ENCODE assay signal across 12 cellular contexts in the genomic region with DNA sequence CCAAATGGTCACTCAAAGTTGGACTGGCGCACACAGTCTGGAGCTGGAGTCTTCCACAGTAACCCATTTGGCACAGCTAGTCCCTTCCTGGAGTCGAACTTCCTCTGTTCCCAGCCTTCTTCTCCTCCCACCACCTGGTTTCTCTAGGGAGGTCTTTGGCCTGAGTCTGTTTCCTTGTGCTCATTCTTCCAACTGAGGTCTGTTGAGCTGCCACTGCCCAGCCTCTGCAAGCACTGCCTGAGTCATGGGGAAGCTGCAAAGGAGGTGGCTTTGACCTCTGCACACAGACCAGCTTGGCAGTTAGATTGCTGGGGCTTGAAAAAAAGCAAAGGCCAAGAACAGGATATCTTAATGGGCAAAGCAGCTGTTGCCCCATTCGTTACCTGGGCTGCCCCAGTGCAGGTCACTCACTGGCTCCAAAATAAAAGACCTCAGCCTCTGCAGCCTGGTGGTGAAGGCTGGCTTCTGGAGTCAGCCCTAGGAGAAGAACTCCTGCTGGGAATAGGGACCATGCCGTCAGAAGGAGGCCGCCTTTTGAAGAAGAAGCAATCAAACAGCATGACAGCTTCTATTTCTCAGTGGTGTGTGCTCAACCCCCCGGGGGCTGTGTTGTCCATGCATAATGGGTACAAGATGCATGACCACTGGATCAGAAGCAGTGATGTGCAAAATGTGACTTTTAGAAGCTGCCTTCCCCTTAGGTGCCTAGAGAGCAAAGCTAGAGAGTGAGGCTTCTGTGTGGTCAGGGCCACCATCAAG. TPM values are rescaled to one million over a fixed set of nuclear protein-coding genes. Genes with fewer than 3 reads are reported as not detected.
DNase-seq lines count a peak whose midpoint lies in the region; ATAC-seq and TF ChIP-seq lines count a peak whose summit lies in the region.
"Had no signal": no experiment of that assay in that cellular context is flagged by ENCODE, and none has a peak within 500 bp of the region (broad histone marks: within the 10 kb centered on the region; RNA-seq: fewer than 3 reads in every experiment).

No MANE protein-coding gene starts in this region.

- peaks cover 5% of the 10 kb centered on the region for H3K4me1 Mint-ChIP-seq in activated T-cell treated with anti-CD3 and anti-CD28 coated beads, Interleukin-2, amount 50 U/mL, for 4 hours (ENCODE audit: low read depth)

- H3K4me1 ChIP-seq in lower lobe of right lung (peaks cover 39% of the 10 kb centered on the region), subcutaneous abdominal adipose tissue (ENCODE audit: control insufficient read depth in 5 of 5, insufficient read depth in 5 of 5, low read length in 5 of 5) (peaks cover 22 to 84% (median 81%) of the 10 kb centered on the region in 5 donors)

- no peak for ATAC-seq in lower lobe of right lung
- no peak for ATAC-seq in activated T-cell treated with anti-CD3 and anti-CD28 coated beads, Interleukin-2, amount 50 U/mL, for 4 hours
- ATAC-seq in HG03565 (IDR thresholded peaks at IDR 0.05; ENCODE audit: unreplicated experiment): no peak
- ATAC-seq: activated CD4-positive, CD25-positive, alpha-beta regulatory T cell treated with anti-CD3 and anti-CD28 coated beads, Interleukin-2, amount 50 U/mL, for 24 hours had no signal

- H3K9me3 Mint-ChIP-seq in activated T-cell treated with anti-CD3 and anti-CD28 coated beads, Interleukin-2, amount 50 U/mL, for 4 hours: no peaks in the 10 kb centered on the region

- H3K27me3 Mint-ChIP-seq in activated T-cell treated with anti-CD3 and anti-CD28 coated beads, Interleukin-2, amount 50 U/mL, for 4 hours (ENCODE audit: low read depth): peaks cover 50% of the 10 kb centered on the region

- H3K36me3 Mint-ChIP-seq in activated T-cell treated with anti-CD3 and anti-CD28 coated beads, Interleukin-2, amount 50 U/mL, for 4 hours (ENCODE audit: insufficient read depth): no peaks in the 10 kb centered on the region

- no peak for TF ChIP-seq POLR2A in NB4 (IDR thresholded peaks at IDR 0.05; ENCODE audit: extremely low read depth, insufficient read length)

- H3K27me3 ChIP-seq in lower lobe of right lung (ENCODE audit: low read depth) (peaks cover 33% of the 10 kb centered on the region), subcutaneous abdominal adipose tissue (ENCODE audit: control insufficient read depth in 5 of 5, insufficient read depth in 4 of 5, low read length in 5 of 5) (peaks cover 0 to 4% (median 0%) of the 10 kb centered on the region in 5 donors)

- DNase-seq in NB4 (ENCODE audit: low read depth) (peak; percentile 85), epithelial cell of esophagus (ENCODE audit: low read depth) (peak; percentile 11), lower lobe of right lung (no peak), activated T-cell treated with anti-CD3 and anti-CD28 coated beads for 4 hours (no peak), foreskin melanocyte (no peak)
- DNase-seq in activated T-cell treated with anti-CD3 and anti-CD28 coated beads, Interleukin-2, amount 50 U/mL, for 4 hours: no peak
- DNase-seq: NCI-H1105, NCI-H526 had no signal

- H3K36me3 ChIP-seq in lower lobe of right lung (no peaks in the 10 kb centered on the region), subcutaneous abdominal adipose tissue (ENCODE audit: control insufficient read depth in 5 of 5, insufficient read depth in 5 of 5, low read length in 5 of 5) (peaks cover 0 to 5% (median 0%) of the 10 kb centered on the region in 5 donors)

- H3K9me3 ChIP-seq in lower lobe of right lung (no peaks in the 10 kb centered on the region), subcutaneous abdominal adipose tissue (ENCODE audit: control insufficient read depth in 5 of 5, low read length in 5 of 5) (no peaks in the 10 kb centered on the region)

- H3K27ac ChIP-seq in lower lobe of right lung (peak overlapping the region; percentile 65), subcutaneous abdominal adipose tissue (ENCODE audit: low read depth, low read length) (peak overlapping the region; percentile 85)

- intact Hi-C loops in lower lobe of right lung (cut with DNase I): no loop called here

- no peak overlapping the region for H3K4me3 Mint-ChIP-seq in activated T-cell treated with anti-CD3 and anti-CD28 coated beads, Interleukin-2, amount 50 U/mL, for 4 hours

- H3K4me3 ChIP-seq in NB4 (ENCODE audit: low read depth, low read length) (peak overlapping the region; percentile 76), epithelial cell of esophagus (ENCODE audit: low read length) (no peak overlapping the region), lower lobe of right lung (peak overlapping the region; percentile 65), subcutaneous abdominal adipose tissue (ENCODE audit: low read depth in 1 of 5, low read length in 5 of 5) (peak overlapping the region; percentile 83 to 94 (median 90))

- TF ChIP-seq CTCF in NB4 (IDR thresholded peaks at IDR 0.05; ENCODE audit: low read depth, low read length): no peak
- TF ChIP-seq CTCF in epithelial cell of esophagus (IDR thresholded peaks at IDR 0.05; ENCODE audit: insufficient read depth, low read depth, low read length, missing control alignments): no peak
- TF ChIP-seq CTCF in lower lobe of right lung (IDR thresholded peaks at IDR 0.05): no peak

- peak overlapping the region; percentile 17 to 74 (median 64) for H3K9ac ChIP-seq in subcutaneous abdominal adipose tissue (ENCODE audit: low read length in 5 of 5)

RNA-seq across cellular contexts. Expression of a gene that starts 3.0 kb away (rescaled TPM):
- total RNA-seq in lower lobe of right lung: 8.4 TPM
- total RNA-seq in activated T-cell treated with anti-CD3 and anti-CD28 coated beads, Interleukin-2, amount 50 U/mL, for 4 hours: not detected

RNA-seq across cellular contexts. Expression of a gene that starts 23.0 kb away (rescaled TPM):
- total RNA-seq in lower lobe of right lung: 23.0 TPM
- under 1 TPM in 1 of 3 donors, not detected in 2; 0.08 TPM for total RNA-seq in activated T-cell treated with anti-CD3 and anti-CD28 coated beads, Interleukin-2, amount 50 U/mL, for 4 hours
- total RNA-seq: dermis microvascular lymphatic vessel endothelial cell had no signal

Comparison
In these comparisons a context has a peak if more than half of its experiments do, and no peak if none do; other contexts are left out.
1. DNase-seq: peak in NB4 (single experiment) and epithelial cell of esophagus (single experiment); none in lower lobe of right lung (single experiment), activated T-cell treated with anti-CD3 and anti-CD28 coated beads for 4 hours (single experiment), activated T-cell treated with anti-CD3 and anti-CD28 coated beads, Interleukin-2, amount 50 U/mL, for 4 hours (single experiment) and foreskin melanocyte (single experiment).
2. RNA of a gene that starts 23.0 kb away (total RNA-seq): 23.0 TPM in lower lobe of right lung (single experiment); 0.08 TPM in activated T-cell treated with anti-CD3 and anti-CD28 coated beads, Interleukin-2, amount 50 U/mL, for 4 hours; every median in the first group is over 10 times any median in the second.